9 cellular contexts compared by ENCODE assay signal in genomic region chr4:174358823-174359222, GRCh38.
DNase-seq lines count a peak whose midpoint lies in the region; ATAC-seq, FAIRE-seq and TF ChIP-seq lines count a peak whose summit lies in the region.
"Had no signal": no experiment of that assay in that cellular context is flagged by ENCODE, and none has a peak within 500 bp of the region (broad histone marks: within the 10 kb centered on the region; RNA-seq: fewer than 3 reads in every experiment).

No MANE protein-coding gene starts in this region.

- H3K4me1 Mint-ChIP-seq in MCF 10A (ENCODE audit: insufficient read depth, unreplicated experiment): peaks cover 10% of the 10 kb centered on the region

- no peaks in the 10 kb centered on the region for H3K27me3 ChIP-seq in breast epithelium
- no peaks in the 10 kb centered on the region for H3K27me3 ChIP-seq in RWPE2 (ENCODE audit: insufficient read depth, poor library complexity, severe bottlenecking)
- no peaks in the 10 kb centered on the region for H3K27me3 ChIP-seq in ascending aorta
- H3K27me3 ChIP-seq: neutrophil had no signal

- POLR2A ChIA-PET in MCF 10A (lab: Yijun Ruan, JAX): interaction anchor here (1.2 to 1.9 kb wide), 4 partner anchors 11 to 279 kb away, joined by 3 to 4 read pairs (median 4); partner anchors contain the start of genes CEP44 and FBXO8

- H3K27ac Mint-ChIP-seq in MCF 10A (ENCODE audit: low read depth, unreplicated experiment): no peak overlapping the region

- no peaks in the 10 kb centered on the region for H3K27me3 Mint-ChIP-seq in MCF 10A (ENCODE audit: insufficient read depth, unreplicated experiment)

- FAIRE-seq in urothelium cell line (lab: Jason Lieb, UNC): no peak

- H3K4me1 ChIP-seq in breast epithelium (no peaks in the 10 kb centered on the region), RWPE2 (ENCODE audit: insufficient read depth, poor library complexity, severe bottlenecking) (no peaks in the 10 kb centered on the region), ascending aorta (no peaks in the 10 kb centered on the region)

- CTCF ChIA-PET in MCF 10A (lab: Yijun Ruan, JAX): interaction anchor here (0.5 to 1.2 kb wide), 8 partner anchors 9 to 1500 kb away, joined by 3 to 7 read pairs (median 3); no protein-coding TSS in a partner anchor

- H3K4me3 ChIP-seq in breast epithelium (no peak overlapping the region), RWPE2 (ENCODE audit: severe bottlenecking) (no peak overlapping the region), ascending aorta (no peak overlapping the region)

- ATAC-seq in HG02981 (IDR thresholded peaks at IDR 0.05; ENCODE audit: unreplicated experiment): peak; percentile 99
- peak; percentile 85 for ATAC-seq in RWPE2 (ENCODE audit: low read depth)
- ATAC-seq in sciatic nerve: no peak

- no peak overlapping the region for H3K27ac ChIP-seq in breast epithelium
- H3K27ac ChIP-seq in RWPE2 (ENCODE audit: poor library complexity, severe bottlenecking): no peak overlapping the region
- H3K27ac ChIP-seq in ascending aorta: no peak overlapping the region
- H3K27ac ChIP-seq: neutrophil had no signal

- intact Hi-C loops in MCF 10A (cut with micrococcal nuclease): no loop called here
- intact Hi-C loops in breast epithelium (cut with DNase I; ENCODE audit: low total_unique reads): no loop called here
- intact Hi-C loops in ascending aorta (cut with DNase I): no loop called here
- intact Hi-C loops in sciatic nerve (cut with DNase I): no loop called here

- TF ChIP-seq POLR2A in breast epithelium (IDR thresholded peaks at IDR 0.05): no peak

- H3K9me3 ChIP-seq in breast epithelium (no peaks in the 10 kb centered on the region), RWPE2 (ENCODE audit: severe bottlenecking) (no peaks in the 10 kb centered on the region), ascending aorta (no peaks in the 10 kb centered on the region)
- H3K9me3 ChIP-seq: neutrophil had no signal

- no TSS peak for BruUV-seq in MCF 10A (replicated peaks; lab: Mats Ljungman, UMichigan)

- H3K36me3 ChIP-seq in breast epithelium (no peaks in the 10 kb centered on the region), RWPE2 (ENCODE audit: low read depth) (no peaks in the 10 kb centered on the region), ascending aorta (no peaks in the 10 kb centered on the region)
- H3K36me3 ChIP-seq: neutrophil had no signal

- no peak overlapping the region for H3K4me3 Mint-ChIP-seq in MCF 10A (ENCODE audit: unreplicated experiment)

- H3K9me3 Mint-ChIP-seq in MCF 10A (ENCODE audit: unreplicated experiment): no peaks in the 10 kb centered on the region

- peak; percentile 43 for DNase-seq in MCF 10A (ENCODE audit: unreplicated experiment)
- no peak for DNase-seq in breast epithelium (ENCODE audit: low spot score in 2 of 2)
- no peak for DNase-seq in RWPE2 (ENCODE audit: low spot score)
- DNase-seq in urothelium cell line (ENCODE audit: low spot score): peak; percentile 32
- no peak for DNase-seq in inferior parietal cortex (ENCODE audit: extremely low spot score)
- no peak for DNase-seq in ascending aorta (ENCODE audit: low spot score in 2 of 2)
- no peak for DNase-seq in sciatic nerve (ENCODE audit: low spot score)

- TF ChIP-seq CTCF in MCF 10A (IDR thresholded peaks at IDR 0.05; ENCODE audit: unreplicated experiment): no peak
- no peak for TF ChIP-seq CTCF in breast epithelium (IDR thresholded peaks at IDR 0.05)
- no peak for TF ChIP-seq CTCF in RWPE2 (IDR thresholded peaks at IDR 0.05; ENCODE audit: poor library complexity, severe bottlenecking)
- no peak for TF ChIP-seq CTCF in ascending aorta (IDR thresholded peaks at IDR 0.05)

- H3K36me3 Mint-ChIP-seq in MCF 10A (ENCODE audit: insufficient read depth, unreplicated experiment): no peaks in the 10 kb centered on the region

Comparison
In these comparisons a context has a peak if more than half of its experiments do, and no peak if none do; other contexts are left out.
1. DNase-seq: peak in MCF 10A (single experiment) and urothelium cell line (single experiment); none in breast epithelium (0 of 2), RWPE2 (single experiment), inferior parietal cortex (single experiment), ascending aorta (0 of 2) and sciatic nerve (single experiment).